Comparison of ENCODE assay signal across 1 cellular context in the genomic region with DNA sequence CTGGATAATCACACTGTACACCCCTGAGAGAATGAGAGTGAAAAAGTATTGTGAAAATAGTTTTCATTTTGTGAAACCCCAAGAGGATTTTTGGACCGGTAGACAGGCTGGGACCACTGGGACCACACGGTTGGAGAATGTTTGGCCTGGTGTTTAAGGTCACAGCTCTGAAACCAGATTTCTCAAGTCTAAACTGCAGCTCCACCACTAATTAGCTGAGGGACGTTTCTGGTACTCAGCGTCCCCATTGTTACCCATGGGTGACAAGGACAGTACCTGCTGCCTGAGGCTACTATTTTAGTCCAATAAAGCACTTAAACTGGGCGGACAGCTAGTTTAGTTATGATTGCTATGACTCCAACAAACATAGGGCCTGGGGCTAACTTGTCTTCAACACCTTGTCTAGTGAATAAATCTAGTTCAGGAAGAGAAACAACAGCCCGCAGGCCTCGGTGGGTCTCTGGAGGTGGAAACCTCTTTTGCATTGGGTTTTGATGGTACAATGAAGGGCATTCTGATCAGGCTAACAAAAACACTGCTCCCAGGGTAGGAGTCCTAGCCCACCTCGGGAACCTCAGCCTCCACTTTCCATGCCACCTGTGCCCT.
TF ChIP-seq lines count a peak whose summit lies in the region.

No MANE protein-coding gene starts in this region.

TF ChIP-seq in endothelial cell of umbilical vein, 7 proteins besides CTCF, POLR2A, EP300 and RAD21:
- no peak for TF ChIP-seq JUN (IDR thresholded peaks at IDR 0.05; ENCODE audit: borderline replicate concordance, insufficient read depth, insufficient read length, low read depth)
- no peak for TF ChIP-seq MYC (IDR thresholded peaks at IDR 0.05; ENCODE audit: low read depth, low read length)
- TF ChIP-seq FOS (IDR thresholded peaks at IDR 0.05; ENCODE audit: borderline replicate concordance, insufficient read depth, low read length): no peak
- no peak for TF ChIP-seq GATA2 (IDR thresholded peaks at IDR 0.05; ENCODE audit: insufficient read depth, insufficient read length, low read depth, low read length)
- no peak for TF ChIP-seq POLR2AphosphoS5 (IDR thresholded peaks at IDR 0.05; ENCODE audit: insufficient read depth, low read depth, low read length)
- TF ChIP-seq, protein P1, sequence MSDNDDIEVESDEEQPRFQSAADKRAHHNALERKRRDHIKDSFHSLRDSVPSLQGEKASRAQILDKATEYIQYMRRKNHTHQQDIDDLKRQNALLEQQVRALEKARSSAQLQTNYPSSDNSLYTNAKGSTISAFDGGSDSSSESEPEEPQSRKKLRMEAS (IDR thresholded peaks at IDR 0.05; ENCODE audit: insufficient read depth, insufficient read length): no peak
- no peak for TF ChIP-seq EZH2 (IDR thresholded peaks at IDR 0.05; ENCODE audit: borderline replicate concordance, low read depth, low read length, severe bottlenecking)
